ENCODE assay signal across 25 cellular contexts in genomic region chr1:167905671-167906070, GRCh38. TPM values are rescaled to one million over a fixed set of nuclear protein-coding genes. Genes with fewer than 3 reads are reported as not detected.
DNase-seq lines count a peak whose midpoint lies in the region; ATAC-seq, FAIRE-seq and TF ChIP-seq lines count a peak whose summit lies in the region.
"Had no signal": no experiment of that assay in that cellular context is flagged by ENCODE, and none has a peak within 500 bp of the region (broad histone marks: within the 10 kb centered on the region; RNA-seq: fewer than 3 reads in every experiment).

No MANE protein-coding gene starts in this region.

- peak; percentile 42 to 43 for DNase-seq in AML-193 (lab: John Stamatoyannopoulos, UW)
- DNase-seq in MV-4-11 (lab: John Stamatoyannopoulos, UW) = peak; percentile 25
- peak; percentile 48 for DNase-seq in endothelial cell of umbilical vein (ENCODE audit: low read depth, low spot score)
- DNase-seq in mesothelial cell of epicardium (ENCODE audit: low spot score in 2 of 2, unreplicated experiment in 2 of 2) = no peak
- DNase-seq in activated gamma-delta T cell treated with Interleukin-2 at 50 U/mL for 16 hours = no peak
- DNase-seq in NCI-H345 treated with DMSO at 0.1 percent for 48 hours (lab: John Stamatoyannopoulos, UW; ENCODE audit: unreplicated experiment) = no peak
- no peak for DNase-seq in stimulated activated effector memory CD8-positive, alpha-beta T cell treated with anti-CD3 and anti-CD28 coated beads, Interleukin-12 subunit alpha, Interleukin-12 subunit beta, amount 100 ng/mL, for 72 hours (ENCODE audit: low spot score in 2 of 2)
- DNase-seq: DMS 273 treated with DMSO at 0.1 percent for 48 hours, dorsolateral prefrontal cortex, head of caudate nucleus, immature natural killer cell, NCI-H1105, NCI-H2171, NCI-H774, retina, trophoblast cell had no signal

- H3K9me1 ChIP-seq in endothelial cell of umbilical vein (replicated peaks; ENCODE audit: control insufficient read depth, extremely low read depth, insufficient read depth, low read length) = no peaks in the 10 kb centered on the region

- H3K4me1 Mint-ChIP-seq in mesothelial cell of epicardium = peaks cover 5% of the 10 kb centered on the region
- H3K4me1 Mint-ChIP-seq in stimulated activated effector memory CD8-positive, alpha-beta T cell treated with anti-CD3 and anti-CD28 coated beads, Interleukin-12 subunit alpha, Interleukin-12 subunit beta, amount 100 ng/mL, for 72 hours = no peaks in the 10 kb centered on the region
- H3K4me1 Mint-ChIP-seq: immature natural killer cell had no signal

- H3K27ac Mint-ChIP-seq in mesothelial cell of epicardium = peak overlapping the region; percentile 62
- H3K27ac Mint-ChIP-seq in stimulated activated effector memory CD8-positive, alpha-beta T cell treated with anti-CD3 and anti-CD28 coated beads, Interleukin-12 subunit alpha, Interleukin-12 subunit beta, amount 100 ng/mL, for 72 hours = no peak overlapping the region
- H3K27ac Mint-ChIP-seq: activated T-helper 1 cell treated with anti-CD3 and anti-CD28 coated beads, Interleukin-12 subunit alpha, Interleukin-12 subunit beta, Interleukin-2, Interleukin-4 antibody, amounts not matched to agents 30 ng/mL and 10 ng/mL and 1 ng/mL, durations not matched to agents 14 hours and 24 hours and 36 hours; immature natural killer cell; natural killer cell treated with Interleukin-12 subunit alpha and Interleukin-12 subunit beta and Interleukin-15 and Interleukin-18, amount 100 ng/mL, for 72 hours; stimulated activated naive CD8-positive, alpha-beta T cell treated with anti-CD3 and anti-CD28 coated beads, Interleukin-15, Interleukin-2, amounts not matched to agents 100 ng/mL and 50 ng/mL, for 24 hours; T-helper 2 cell treated with Interferon-gamma antibody and Interleukin-4, amounts not matched to agents 5 μg/mL and 100 μg/mL, for 36 hours had no signal

- CTCF ChIA-PET in endothelial cell of umbilical vein (lab: Charles Lee) = interaction anchor here (1.1 to 2.4 kb wide), 5 partner anchors 8 to 177 kb away, joined by 3 to 11 read pairs (median 4); partner anchors contain the start of gene ADCY10

- peaks cover 2% of the 10 kb centered on the region for H3K36me3 Mint-ChIP-seq in mesothelial cell of epicardium
- no peaks in the 10 kb centered on the region for H3K36me3 Mint-ChIP-seq in stimulated activated effector memory CD8-positive, alpha-beta T cell treated with anti-CD3 and anti-CD28 coated beads, Interleukin-12 subunit alpha, Interleukin-12 subunit beta, amount 100 ng/mL, for 72 hours

- no peak for TF ChIP-seq POLR2A in endothelial cell of umbilical vein (IDR thresholded peaks at IDR 0.05; ENCODE audit: low read depth, low read length)

- H3K27me3 ChIP-seq in endothelial cell of umbilical vein (ENCODE audit: control insufficient read depth in 2 of 2, insufficient read depth in 2 of 2, low read length in 2 of 2) = no peaks in the 10 kb centered on the region
- H3K27me3 ChIP-seq: dorsolateral prefrontal cortex, SJSA1 had no signal

- H3K79me2 ChIP-seq in endothelial cell of umbilical vein (ENCODE audit: control insufficient read depth, insufficient read depth, low read length) = no peaks in the 10 kb centered on the region

- peaks cover 10% of the 10 kb centered on the region for H3K9me3 Mint-ChIP-seq in mesothelial cell of epicardium
- H3K9me3 Mint-ChIP-seq in stimulated activated effector memory CD8-positive, alpha-beta T cell treated with anti-CD3 and anti-CD28 coated beads, Interleukin-12 subunit alpha, Interleukin-12 subunit beta, amount 100 ng/mL, for 72 hours = peaks cover 4% of the 10 kb centered on the region

- BruUV-seq in endothelial cell of umbilical vein (replicated peaks; lab: Mats Ljungman, UMichigan) = no TSS peak

- no peak overlapping the region for H3K9ac ChIP-seq in endothelial cell of umbilical vein (replicated peaks; ENCODE audit: extremely low read depth, insufficient read depth, low read length)

- dilution Hi-C loops in endothelial cell of umbilical vein (cut with MboI; ENCODE audit: extremely low pct_ligation_motif_present, low sequenced_read_pairs) = no loop called here

- ATAC-seq in GM21390 (IDR thresholded peaks at IDR 0.05; ENCODE audit: unreplicated experiment) = no peak
- ATAC-seq in stimulated activated effector memory CD8-positive, alpha-beta T cell treated with anti-CD3 and anti-CD28 coated beads, Interleukin-12 subunit alpha, Interleukin-12 subunit beta, amount 100 ng/mL, for 72 hours = no peak
- ATAC-seq: natural killer cell treated with Interleukin-12 subunit alpha and Interleukin-12 subunit beta and Interleukin-15 and Interleukin-18, amount 100 ng/mL, for 72 hours had no signal

- H4K20me1 ChIP-seq in endothelial cell of umbilical vein (replicated peaks; ENCODE audit: control insufficient read depth, extremely low read depth, insufficient read depth, low read length) = no peaks in the 10 kb centered on the region

- H3K36me3 ChIP-seq in endothelial cell of umbilical vein (ENCODE audit: control insufficient read depth in 2 of 2, extremely low read depth in 1 of 2, insufficient read depth in 2 of 2, low read length in 2 of 2) = no peaks in the 10 kb centered on the region
- H3K36me3 ChIP-seq: SJSA1 had no signal

- POLR2A ChIA-PET in endothelial cell of umbilical vein (lab: Charles Lee) = no interaction called here

- H3K27me3 Mint-ChIP-seq in mesothelial cell of epicardium (ENCODE audit: low read depth) = no peaks in the 10 kb centered on the region

- TF ChIP-seq CTCF in endothelial cell of umbilical vein (IDR thresholded peaks at IDR 0.05; ENCODE audit: extremely low read depth in 1 of 2, insufficient read depth in 1 of 2, low read depth in 1 of 2, low read length in 2 of 2) (no peak), mesothelial cell of epicardium (IDR thresholded peaks at IDR 0.05; ENCODE audit: unreplicated experiment) (no peak)

- no peak overlapping the region for H3K4me3 Mint-ChIP-seq in mesothelial cell of epicardium
- no peak overlapping the region for H3K4me3 Mint-ChIP-seq in stimulated activated effector memory CD8-positive, alpha-beta T cell treated with anti-CD3 and anti-CD28 coated beads, Interleukin-12 subunit alpha, Interleukin-12 subunit beta, amount 100 ng/mL, for 72 hours
- H3K4me3 Mint-ChIP-seq: activated T-helper 1 cell treated with anti-CD3 and anti-CD28 coated beads, Interleukin-12 subunit alpha, Interleukin-12 subunit beta, Interleukin-2, Interleukin-4 antibody, amounts not matched to agents 30 ng/mL and 10 ng/mL and 1 ng/mL, durations not matched to agents 14 hours and 24 hours and 36 hours; immature natural killer cell; natural killer cell treated with Interleukin-12 subunit alpha and Interleukin-12 subunit beta and Interleukin-15 and Interleukin-18, amount 100 ng/mL, for 72 hours; stimulated activated naive CD8-positive, alpha-beta T cell treated with anti-CD3 and anti-CD28 coated beads, Interleukin-15, Interleukin-2, amounts not matched to agents 100 ng/mL and 50 ng/mL, for 24 hours; T-helper 2 cell treated with Interferon-gamma antibody and Interleukin-4, amounts not matched to agents 5 μg/mL and 100 μg/mL, for 36 hours had no signal

- no peak overlapping the region for H3K4me2 ChIP-seq in endothelial cell of umbilical vein (ENCODE audit: insufficient read depth, low read length)

- no peak overlapping the region for H3K27ac ChIP-seq in endothelial cell of umbilical vein (ENCODE audit: insufficient read depth, low read depth, low read length)
- H3K27ac ChIP-seq: C4-2B had no signal

- no peaks in the 10 kb centered on the region for H3K9me3 ChIP-seq in endothelial cell of umbilical vein (replicated peaks; ENCODE audit: control insufficient read depth, insufficient read depth, low read length)
- H3K9me3 ChIP-seq: SJSA1 had no signal

- no peak overlapping the region for H3K4me3 ChIP-seq in endothelial cell of umbilical vein (replicated peaks in 1 of 3; ENCODE audit: insufficient read depth in 1 of 3, low read depth in 1 of 3, low read length in 3 of 3)
- H3K4me3 ChIP-seq: dorsolateral prefrontal cortex, SJSA1 had no signal

- no peak for FAIRE-seq in endothelial cell of umbilical vein (lab: Jason Lieb, UNC)
- FAIRE-seq: bronchial epithelial cell had no signal

- H3K4me1 ChIP-seq in endothelial cell of umbilical vein (ENCODE audit: control insufficient read depth, extremely low read depth, insufficient read depth, low read length) = peaks cover 7% of the 10 kb centered on the region

- intact Hi-C loops in endothelial cell of umbilical vein (cut with micrococcal nuclease) = no loop called here

- no peak overlapping the region for H2AFZ ChIP-seq in endothelial cell of umbilical vein (ENCODE audit: low read depth, low read length)

RNA-seq across cellular contexts. Expression of gene ADCY10, which starts 8.3 kb away (rescaled TPM):
- not detected in 2 replicates for total RNA-seq in endothelial cell of umbilical vein
- 0.11 TPM in 1 of 2 replicates, not detected in the other for polyA plus RNA-seq in endothelial cell of umbilical vein
- polyA plus RNA-seq in endothelial cell of umbilical vein (2011; cell fraction: cytosol; rRNA removed) = not detected in 2 replicates
- 0.05 and 0.27 TPM in 2 replicates for polyA plus RNA-seq in endothelial cell of umbilical vein (2011; cell fraction: nucleus; rRNA removed)
- polyA plus RNA-seq in endothelial cell of umbilical vein (2012) = not detected in 2 replicates
- polyA minus RNA-seq in endothelial cell of umbilical vein = not detected in 2 replicates
- not detected for polyA minus RNA-seq in endothelial cell of umbilical vein (2011; cell fraction: cytosol; rRNA and poly(A)+ RNA removed)
- polyA minus RNA-seq in endothelial cell of umbilical vein (2011; cell fraction: nucleus; rRNA and poly(A)+ RNA removed) = 0.10 TPM in 1 of 2 replicates, not detected in the other
- 0.04 to 0.47 TPM (median 0.16 TPM) in 3 replicates for total RNA-seq in mesothelial cell of epicardium
- total RNA-seq: activated CD8-positive, alpha-beta memory T cell treated with anti-CD3 and anti-CD28 coated beads for 36 hours; activated T-helper 1 cell treated with anti-CD3 and anti-CD28 coated beads, Interleukin-12 subunit alpha, Interleukin-12 subunit beta, Interleukin-2, Interleukin-4 antibody, amounts not matched to agents 30 ng/mL and 10 ng/mL and 1 ng/mL, durations not matched to agents 14 hours and 24 hours and 36 hours; SJSA1 had no signal
- polyA plus RNA-seq: immature natural killer cell had no signal

RNA-seq across cellular contexts. Expression of gene DCAF6, which starts 30.8 kb away (rescaled TPM):
- total RNA-seq in endothelial cell of umbilical vein (38.7 and 39.4 TPM in 2 replicates), mesothelial cell of epicardium (34.0 to 34.4 TPM (median 34.0 TPM) in 3 replicates)
- 25.7 and 28.6 TPM in 2 replicates for polyA plus RNA-seq in endothelial cell of umbilical vein
- 33.4 and 40.6 TPM in 2 replicates for polyA plus RNA-seq in endothelial cell of umbilical vein (2011; cell fraction: cytosol; rRNA removed)
- polyA plus RNA-seq in endothelial cell of umbilical vein (2011; cell fraction: nucleus; rRNA removed) = 40.2 and 43.9 TPM in 2 replicates
- polyA plus RNA-seq in endothelial cell of umbilical vein (2012) = 29.5 and 35.6 TPM in 2 replicates
- 42.6 and 56.8 TPM in 2 replicates for polyA minus RNA-seq in endothelial cell of umbilical vein
- 29.5 TPM for polyA minus RNA-seq in endothelial cell of umbilical vein (2011; cell fraction: cytosol; rRNA and poly(A)+ RNA removed)
- 77.7 and 106 TPM in 2 replicates for polyA minus RNA-seq in endothelial cell of umbilical vein (2011; cell fraction: nucleus; rRNA and poly(A)+ RNA removed)

RNA-seq across cellular contexts. Expression of gene MPC2, which starts 31.2 kb away (rescaled TPM):
- 35.8 and 40.6 TPM in 2 replicates for total RNA-seq in endothelial cell of umbilical vein
- polyA plus RNA-seq in endothelial cell of umbilical vein = 12.1 and 14.9 TPM in 2 replicates
- polyA plus RNA-seq in endothelial cell of umbilical vein (2011; cell fraction: cytosol; rRNA removed) = 20.0 and 20.1 TPM in 2 replicates
- 6.7 and 7.6 TPM in 2 replicates for polyA plus RNA-seq in endothelial cell of umbilical vein (2011; cell fraction: nucleus; rRNA removed)
- polyA plus RNA-seq in endothelial cell of umbilical vein (2012) = 26.2 and 39.3 TPM in 2 replicates
- 5.9 and 6.6 TPM in 2 replicates for polyA minus RNA-seq in endothelial cell of umbilical vein
- 34.4 TPM for polyA minus RNA-seq in endothelial cell of umbilical vein (2011; cell fraction: cytosol; rRNA and poly(A)+ RNA removed)
- polyA minus RNA-seq in endothelial cell of umbilical vein (2011; cell fraction: nucleus; rRNA and poly(A)+ RNA removed) = 2.8 and 4.4 TPM in 2 replicates
- total RNA-seq in mesothelial cell of epicardium = 20.5 to 23.9 TPM (median 21.4 TPM) in 3 replicates

Comparison
In these comparisons a context has a peak if more than half of its experiments do, and no peak if none do; other contexts are left out.
1. DNase-seq: peak in AML-193 (2 of 2), MV-4-11 (single experiment) and endothelial cell of umbilical vein (single experiment); none in mesothelial cell of epicardium (0 of 2), activated gamma-delta T cell treated with Interleukin-2 at 50 U/mL for 16 hours (single experiment), NCI-H345 treated with DMSO at 0.1 percent for 48 hours (single experiment) and stimulated activated effector memory CD8-positive, alpha-beta T cell treated with anti-CD3 and anti-CD28 coated beads, Interleukin-12 subunit alpha, Interleukin-12 subunit beta, amount 100 ng/mL, for 72 hours (0 of 2).